1 cellular context compared by ENCODE assay signal in the genomic region with DNA sequence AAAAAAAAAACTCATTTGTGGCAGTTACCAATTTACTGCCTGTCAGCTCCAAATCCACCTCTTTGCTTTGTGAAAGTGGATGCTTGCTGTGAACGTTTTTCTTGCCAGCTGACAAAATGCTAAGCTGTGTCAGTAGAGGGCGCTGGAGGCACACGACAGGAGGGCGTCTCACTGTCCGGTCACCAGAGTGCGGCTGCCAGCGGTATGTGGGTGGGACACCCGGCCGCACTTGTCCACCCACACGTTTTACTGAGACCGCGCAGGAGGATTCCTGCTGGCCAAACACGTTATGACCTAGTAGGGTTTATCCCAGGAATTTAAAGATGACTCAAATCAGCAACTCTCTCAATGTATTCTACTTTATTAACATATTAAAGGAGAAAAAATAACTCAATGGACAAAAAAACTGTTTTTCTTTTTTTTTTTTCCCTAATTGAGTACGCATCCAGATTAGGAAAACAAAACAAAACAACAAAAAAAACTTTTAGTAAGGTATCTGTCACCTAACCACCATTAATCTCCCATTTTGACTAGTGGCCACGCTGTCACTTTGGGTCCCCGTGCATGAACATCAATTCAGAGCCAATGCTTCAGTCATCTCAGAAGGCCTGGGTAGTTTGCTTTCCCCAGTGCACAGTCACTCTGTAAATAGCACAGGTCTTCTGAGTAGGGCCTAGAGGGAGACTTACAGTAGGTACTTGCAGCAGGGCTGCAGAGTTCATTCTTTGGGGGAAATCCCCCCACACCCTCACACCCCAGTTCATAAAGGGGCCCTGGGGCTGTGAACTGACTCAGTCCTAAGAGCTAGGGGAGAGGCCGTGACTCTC.
A peak's percentile ranks its signal among the peaks of the same experiment; 100 is the strongest.
TF ChIP-seq lines count a peak whose summit lies in the region.

No MANE protein-coding gene starts in this region.

TF ChIP-seq in HepG2, 621 proteins besides CTCF, POLR2A, EP300 and RAD21 (continued from another document and continues in another):
- TF ChIP-seq ZNF562 (CRISPR knock-in tag; IDR thresholded peaks at IDR 0.05; ENCODE audit: borderline replicate concordance) (no peak), STAG1 (CRISPR knock-in tag; IDR thresholded peaks at IDR 0.05) (peak; percentile 97), ZSCAN21 (CRISPR knock-in tag; IDR thresholded peaks at IDR 0.05; ENCODE audit: borderline replicate concordance) (no peak), SCMH1 (CRISPR knock-in tag; IDR thresholded peaks at IDR 0.05; ENCODE audit: borderline replicate concordance) (no peak), ZNF460 (CRISPR knock-in tag; IDR thresholded peaks at IDR 0.05; ENCODE audit: borderline replicate concordance) (no peak), ZNF550 (CRISPR knock-in tag; IDR thresholded peaks at IDR 0.05; ENCODE audit: borderline replicate concordance) (no peak), ETV5 (CRISPR knock-in tag; IDR thresholded peaks at IDR 0.05; ENCODE audit: borderline replicate concordance) (peak; percentile 34; the same call in 1 of the 2 replicates), BHLHE40 (IDR thresholded peaks at IDR 0.05; ENCODE audit: low read length) (peak; percentile 52; the same call in 1 of the 2 replicates), ZNF816 (CRISPR knock-in tag; IDR thresholded peaks at IDR 0.05; ENCODE audit: borderline replicate concordance) (no peak), ZBTB1 (CRISPR knock-in tag; IDR thresholded peaks at IDR 0.05; ENCODE audit: borderline replicate concordance) (no peak), SATB2 (CRISPR knock-in tag; IDR thresholded peaks at IDR 0.05) (no peak), MTA3 (CRISPR knock-in tag; IDR thresholded peaks at IDR 0.05) (no peak), ZNF143 (CRISPR knock-in tag; IDR thresholded peaks at IDR 0.05) (no peak), FOXK2 (IDR thresholded peaks at IDR 0.05) (no peak), KLF15 (CRISPR knock-in tag; IDR thresholded peaks at IDR 0.05; ENCODE audit: borderline replicate concordance) (no peak), ZNF343 (CRISPR knock-in tag; IDR thresholded peaks at IDR 0.05) (no peak), PCBP2 (optimal IDR thresholded peaks at IDR 0.05; ENCODE audit: low read depth, low read length, poor library complexity, severe bottlenecking) (no peak), SOX13 (IDR thresholded peaks at IDR 0.05) (no peak), SOX13 (CRISPR knock-in tag; conservative IDR thresholded peaks at IDR 0.05 in 1 of 2, IDR thresholded peaks at IDR 0.05 in 1 of 2) (no peak), RFXAP (CRISPR knock-in tag; IDR thresholded peaks at IDR 0.05; ENCODE audit: borderline replicate concordance) (no peak), NFATC3 (CRISPR knock-in tag; IDR thresholded peaks at IDR 0.05) (no peak), ZNF274 (CRISPR knock-in tag; IDR thresholded peaks at IDR 0.05) (no peak), GATA4 (IDR thresholded peaks at IDR 0.05; ENCODE audit: borderline replicate concordance, low read depth) (no peak), ZFY (CRISPR knock-in tag; IDR thresholded peaks at IDR 0.05) (no peak), SP4 (CRISPR knock-in tag; IDR thresholded peaks at IDR 0.05) (no peak), ZNF496 (CRISPR knock-in tag; IDR thresholded peaks at IDR 0.05; ENCODE audit: insufficient replicate concordance) (no peak), ZEB1 (IDR thresholded peaks at IDR 0.05; ENCODE audit: insufficient replicate concordance, low read depth) (no peak), STAT5B (CRISPR knock-in tag; IDR thresholded peaks at IDR 0.05) (no peak), NCOA5 (CRISPR knock-in tag; IDR thresholded peaks at IDR 0.05) (no peak), HHEX (CRISPR knock-in tag; IDR thresholded peaks at IDR 0.05) (no peak), LCORL (IDR thresholded peaks at IDR 0.05) (no peak), LCORL (CRISPR knock-in tag; IDR thresholded peaks at IDR 0.05) (peak; percentile 3; the same call in 1 of the 2 replicates), PITX1 (CRISPR knock-in tag; IDR thresholded peaks at IDR 0.05) (no peak), ZNF737 (CRISPR knock-in tag; IDR thresholded peaks at IDR 0.05; ENCODE audit: borderline replicate concordance) (no peak), ZNF326 (CRISPR knock-in tag; IDR thresholded peaks at IDR 0.05; ENCODE audit: borderline replicate concordance) (no peak), ZFP36 (IDR thresholded peaks at IDR 0.05; ENCODE audit: borderline replicate concordance, low read depth, low read length, partially characterized antibody) (no peak), ZNF616 (CRISPR knock-in tag; IDR thresholded peaks at IDR 0.05; ENCODE audit: low read depth) (no peak), ZFP37 (CRISPR knock-in tag; IDR thresholded peaks at IDR 0.05; ENCODE audit: borderline replicate concordance) (no peak), ZSCAN31 (CRISPR knock-in tag; IDR thresholded peaks at IDR 0.05; ENCODE audit: low read depth) (no peak), ZSCAN25 (CRISPR knock-in tag; IDR thresholded peaks at IDR 0.05) (no peak)
- TF ChIP-seq, protein P1, sequence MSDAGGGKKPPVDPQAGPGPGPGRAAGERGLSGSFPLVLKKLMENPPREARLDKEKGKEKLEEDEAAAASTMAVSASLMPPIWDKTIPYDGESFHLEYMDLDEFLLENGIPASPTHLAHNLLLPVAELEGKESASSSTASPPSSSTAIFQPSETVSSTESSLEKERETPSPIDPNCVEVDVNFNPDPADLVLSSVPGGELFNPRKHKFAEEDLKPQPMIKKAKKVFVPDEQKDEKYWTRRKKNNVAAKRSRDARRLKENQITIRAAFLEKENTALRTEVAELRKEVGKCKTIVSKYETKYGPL (CRISPR knock-in tag; IDR thresholded peaks at IDR 0.05) = no peak
- TF ChIP-seq, protein P2, sequence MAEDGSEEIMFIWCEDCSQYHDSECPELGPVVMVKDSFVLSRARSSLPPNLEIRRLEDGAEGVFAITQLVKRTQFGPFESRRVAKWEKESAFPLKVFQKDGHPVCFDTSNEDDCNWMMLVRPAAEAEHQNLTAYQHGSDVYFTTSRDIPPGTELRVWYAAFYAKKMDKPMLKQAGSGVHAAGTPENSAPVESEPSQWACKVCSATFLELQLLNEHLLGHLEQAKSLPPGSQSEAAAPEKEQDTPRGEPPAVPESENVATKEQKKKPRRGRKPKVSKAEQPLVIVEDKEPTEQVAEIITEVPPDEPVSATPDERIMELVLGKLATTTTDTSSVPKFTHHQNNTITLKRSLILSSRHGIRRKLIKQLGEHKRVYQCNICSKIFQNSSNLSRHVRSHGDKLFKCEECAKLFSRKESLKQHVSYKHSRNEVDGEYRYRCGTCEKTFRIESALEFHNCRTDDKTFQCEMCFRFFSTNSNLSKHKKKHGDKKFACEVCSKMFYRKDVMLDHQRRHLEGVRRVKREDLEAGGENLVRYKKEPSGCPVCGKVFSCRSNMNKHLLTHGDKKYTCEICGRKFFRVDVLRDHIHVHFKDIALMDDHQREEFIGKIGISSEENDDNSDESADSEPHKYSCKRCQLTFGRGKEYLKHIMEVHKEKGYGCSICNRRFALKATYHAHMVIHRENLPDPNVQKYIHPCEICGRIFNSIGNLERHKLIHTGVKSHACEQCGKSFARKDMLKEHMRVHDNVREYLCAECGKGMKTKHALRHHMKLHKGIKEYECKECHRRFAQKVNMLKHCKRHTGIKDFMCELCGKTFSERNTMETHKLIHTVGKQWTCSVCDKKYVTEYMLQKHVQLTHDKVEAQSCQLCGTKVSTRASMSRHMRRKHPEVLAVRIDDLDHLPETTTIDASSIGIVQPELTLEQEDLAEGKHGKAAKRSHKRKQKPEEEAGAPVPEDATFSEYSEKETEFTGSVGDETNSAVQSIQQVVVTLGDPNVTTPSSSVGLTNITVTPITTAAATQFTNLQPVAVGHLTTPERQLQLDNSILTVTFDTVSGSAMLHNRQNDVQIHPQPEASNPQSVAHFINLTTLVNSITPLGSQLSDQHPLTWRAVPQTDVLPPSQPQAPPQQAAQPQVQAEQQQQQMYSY (CRISPR knock-in tag; IDR thresholded peaks at IDR 0.05) = no peak
- TF ChIP-seq, protein P3, sequence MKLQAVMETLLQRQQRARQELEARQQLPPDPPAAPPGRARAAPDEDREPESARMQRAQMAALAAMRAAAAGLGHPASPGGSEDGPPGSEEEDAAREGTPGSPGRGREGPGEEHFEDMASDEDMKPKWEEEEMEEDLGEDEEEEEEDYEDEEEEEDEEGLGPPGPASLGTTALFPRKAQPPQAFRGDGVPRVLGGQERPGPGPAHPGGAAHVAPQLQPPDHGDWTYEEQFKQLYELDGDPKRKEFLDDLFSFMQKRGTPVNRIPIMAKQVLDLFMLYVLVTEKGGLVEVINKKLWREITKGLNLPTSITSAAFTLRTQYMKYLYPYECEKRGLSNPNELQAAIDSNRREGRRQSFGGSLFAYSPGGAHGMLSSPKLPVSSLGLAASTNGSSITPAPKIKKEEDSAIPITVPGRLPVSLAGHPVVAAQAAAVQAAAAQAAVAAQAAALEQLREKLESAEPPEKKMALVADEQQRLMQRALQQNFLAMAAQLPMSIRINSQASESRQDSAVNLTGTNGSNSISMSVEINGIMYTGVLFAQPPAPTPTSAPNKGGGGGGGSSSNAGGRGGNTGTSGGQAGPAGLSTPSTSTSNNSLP (IDR thresholded peaks at IDR 0.05; ENCODE audit: low read depth, low read length) = no peak
- TF ChIP-seq, protein P4, sequence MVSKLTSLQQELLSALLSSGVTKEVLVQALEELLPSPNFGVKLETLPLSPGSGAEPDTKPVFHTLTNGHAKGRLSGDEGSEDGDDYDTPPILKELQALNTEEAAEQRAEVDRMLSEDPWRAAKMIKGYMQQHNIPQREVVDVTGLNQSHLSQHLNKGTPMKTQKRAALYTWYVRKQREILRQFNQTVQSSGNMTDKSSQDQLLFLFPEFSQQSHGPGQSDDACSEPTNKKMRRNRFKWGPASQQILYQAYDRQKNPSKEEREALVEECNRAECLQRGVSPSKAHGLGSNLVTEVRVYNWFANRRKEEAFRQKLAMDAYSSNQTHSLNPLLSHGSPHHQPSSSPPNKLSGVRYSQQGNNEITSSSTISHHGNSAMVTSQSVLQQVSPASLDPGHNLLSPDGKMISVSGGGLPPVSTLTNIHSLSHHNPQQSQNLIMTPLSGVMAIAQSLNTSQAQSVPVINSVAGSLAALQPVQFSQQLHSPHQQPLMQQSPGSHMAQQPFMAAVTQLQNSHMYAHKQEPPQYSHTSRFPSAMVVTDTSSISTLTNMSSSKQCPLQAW (CRISPR knock-in tag; IDR thresholded peaks at IDR 0.05) = no peak
- TF ChIP-seq, protein P5, sequence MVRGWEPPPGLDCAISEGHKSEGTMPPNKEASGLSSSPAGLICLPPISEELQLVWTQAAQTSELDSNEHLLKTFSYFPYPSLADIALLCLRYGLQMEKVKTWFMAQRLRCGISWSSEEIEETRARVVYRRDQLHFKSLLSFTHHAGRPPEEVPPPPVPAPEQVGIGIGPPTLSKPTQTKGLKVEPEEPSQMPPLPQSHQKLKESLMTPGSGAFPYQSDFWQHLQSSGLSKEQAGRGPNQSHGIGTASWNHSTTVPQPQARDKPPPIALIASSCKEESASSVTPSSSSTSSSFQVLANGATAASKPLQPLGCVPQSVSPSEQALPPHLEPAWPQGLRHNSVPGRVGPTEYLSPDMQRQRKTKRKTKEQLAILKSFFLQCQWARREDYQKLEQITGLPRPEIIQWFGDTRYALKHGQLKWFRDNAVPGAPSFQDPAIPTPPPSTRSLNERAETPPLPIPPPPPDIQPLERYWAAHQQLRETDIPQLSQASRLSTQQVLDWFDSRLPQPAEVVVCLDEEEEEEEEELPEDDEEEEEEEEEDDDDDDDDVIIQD (CRISPR knock-in tag; IDR thresholded peaks at IDR 0.05; ENCODE audit: low read depth) = peak; percentile 50; the same call in 1 of the 2 replicates
- TF ChIP-seq, protein P6, sequence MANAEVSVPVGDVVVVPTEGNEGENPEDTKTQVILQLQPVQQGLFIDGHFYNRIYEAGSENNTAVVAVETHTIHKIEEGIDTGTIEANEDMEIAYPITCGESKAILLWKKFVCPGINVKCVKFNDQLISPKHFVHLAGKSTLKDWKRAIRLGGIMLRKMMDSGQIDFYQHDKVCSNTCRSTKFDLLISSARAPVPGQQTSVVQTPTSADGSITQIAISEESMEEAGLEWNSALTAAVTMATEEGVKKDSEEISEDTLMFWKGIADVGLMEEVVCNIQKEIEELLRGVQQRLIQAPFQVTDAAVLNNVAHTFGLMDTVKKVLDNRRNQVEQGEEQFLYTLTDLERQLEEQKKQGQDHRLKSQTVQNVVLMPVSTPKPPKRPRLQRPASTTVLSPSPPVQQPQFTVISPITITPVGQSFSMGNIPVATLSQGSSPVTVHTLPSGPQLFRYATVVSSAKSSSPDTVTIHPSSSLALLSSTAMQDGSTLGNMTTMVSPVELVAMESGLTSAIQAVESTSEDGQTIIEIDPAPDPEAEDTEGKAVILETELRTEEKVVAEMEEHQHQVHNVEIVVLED (CRISPR knock-in tag; IDR thresholded peaks at IDR 0.05; ENCODE audit: borderline replicate concordance) = no peak
- TF ChIP-seq, protein P7, sequence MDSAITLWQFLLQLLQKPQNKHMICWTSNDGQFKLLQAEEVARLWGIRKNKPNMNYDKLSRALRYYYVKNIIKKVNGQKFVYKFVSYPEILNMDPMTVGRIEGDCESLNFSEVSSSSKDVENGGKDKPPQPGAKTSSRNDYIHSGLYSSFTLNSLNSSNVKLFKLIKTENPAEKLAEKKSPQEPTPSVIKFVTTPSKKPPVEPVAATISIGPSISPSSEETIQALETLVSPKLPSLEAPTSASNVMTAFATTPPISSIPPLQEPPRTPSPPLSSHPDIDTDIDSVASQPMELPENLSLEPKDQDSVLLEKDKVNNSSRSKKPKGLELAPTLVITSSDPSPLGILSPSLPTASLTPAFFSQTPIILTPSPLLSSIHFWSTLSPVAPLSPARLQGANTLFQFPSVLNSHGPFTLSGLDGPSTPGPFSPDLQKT (CRISPR knock-in tag; IDR thresholded peaks at IDR 0.05; ENCODE audit: borderline replicate concordance) = no peak
- TF ChIP-seq, protein P8, sequence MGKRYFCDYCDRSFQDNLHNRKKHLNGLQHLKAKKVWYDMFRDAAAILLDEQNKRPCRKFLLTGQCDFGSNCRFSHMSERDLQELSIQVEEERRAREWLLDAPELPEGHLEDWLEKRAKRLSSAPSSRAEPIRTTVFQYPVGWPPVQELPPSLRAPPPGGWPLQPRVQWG (CRISPR knock-in tag; IDR thresholded peaks at IDR 0.05; ENCODE audit: borderline replicate concordance, low read depth) = no peak
- TF ChIP-seq, protein P9, sequence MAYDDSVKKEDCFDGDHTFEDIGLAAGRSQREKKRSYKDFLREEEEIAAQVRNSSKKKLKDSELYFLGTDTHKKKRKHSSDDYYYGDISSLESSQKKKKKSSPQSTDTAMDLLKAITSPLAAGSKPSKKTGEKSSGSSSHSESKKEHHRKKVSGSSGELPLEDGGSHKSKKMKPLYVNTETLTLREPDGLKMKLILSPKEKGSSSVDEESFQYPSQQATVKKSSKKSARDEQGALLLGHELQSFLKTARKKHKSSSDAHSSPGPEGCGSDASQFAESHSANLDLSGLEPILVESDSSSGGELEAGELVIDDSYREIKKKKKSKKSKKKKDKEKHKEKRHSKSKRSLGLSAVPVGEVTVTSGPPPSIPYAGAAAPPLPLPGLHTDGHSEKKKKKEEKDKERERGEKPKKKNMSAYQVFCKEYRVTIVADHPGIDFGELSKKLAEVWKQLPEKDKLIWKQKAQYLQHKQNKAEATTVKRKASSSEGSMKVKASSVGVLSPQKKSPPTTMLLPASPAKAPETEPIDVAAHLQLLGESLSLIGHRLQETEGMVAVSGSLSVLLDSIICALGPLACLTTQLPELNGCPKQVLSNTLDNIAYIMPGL (CRISPR knock-in tag; IDR thresholded peaks at IDR 0.05; ENCODE audit: borderline replicate concordance in 1 of 2, low read depth in 1 of 2) = peak in 1 of 2 experiments; percentile 45; a peak in 1 of 4 replicates
